ENCODE assay signal across 1 cellular context in genomic region chr4:94181815-94182214, GRCh38.
TF ChIP-seq lines count a peak whose summit lies in the region.

No MANE protein-coding gene starts in this region.

TF ChIP-seq in HEK293, 187 proteins besides CTCF, POLR2A, EP300 and RAD21 (continued from another document):
- TF ChIP-seq, protein P1, sequence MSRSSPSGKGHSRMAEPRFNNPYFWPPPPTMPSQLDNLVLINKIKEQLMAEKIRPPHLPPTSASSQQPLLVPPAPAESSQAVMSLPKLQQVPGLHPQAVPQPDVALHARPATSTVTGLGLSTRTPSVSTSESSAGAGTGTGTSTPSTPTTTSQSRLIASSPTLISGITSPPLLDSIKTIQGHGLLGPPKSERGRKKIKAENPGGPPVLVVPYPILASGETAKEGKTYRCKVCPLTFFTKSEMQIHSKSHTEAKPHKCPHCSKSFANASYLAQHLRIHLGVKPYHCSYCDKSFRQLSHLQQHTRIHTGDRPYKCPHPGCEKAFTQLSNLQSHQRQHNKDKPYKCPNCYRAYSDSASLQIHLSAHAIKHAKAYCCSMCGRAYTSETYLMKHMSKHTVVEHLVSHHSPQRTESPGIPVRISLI (tag by site-specific recombination; IDR thresholded peaks at IDR 0.05): no peak
- TF ChIP-seq ZNF843 (tag by site-specific recombination; IDR thresholded peaks at IDR 0.05): peak; percentile 67; the same call in 1 of the 2 replicates
- TF ChIP-seq OVOL3 (tag by site-specific recombination; IDR thresholded peaks at IDR 0.05): 0 out of 2 replicates have a peak, but pooled peaks have one; percentile 24
- TF ChIP-seq ZXDB (tag by site-specific recombination; IDR thresholded peaks at IDR 0.05): 0 out of 2 replicates have a peak, but pooled peaks have one; percentile 32
- no peak for TF ChIP-seq ZNF394 (tag by site-specific recombination; IDR thresholded peaks at IDR 0.05; ENCODE audit: borderline replicate concordance)
- TF ChIP-seq ZNF10 (tag by site-specific recombination; IDR thresholded peaks at IDR 0.05): peak; percentile 91
- TF ChIP-seq FEZF1 (tag by site-specific recombination; IDR thresholded peaks at IDR 0.05): peak; percentile 84
- TF ChIP-seq ZNF530 (tag by site-specific recombination; IDR thresholded peaks at IDR 0.05; ENCODE audit: low read depth): no peak
- TF ChIP-seq RBAK (tag by site-specific recombination; IDR thresholded peaks at IDR 0.05): no peak
- TF ChIP-seq KLF9 (tag by site-specific recombination; IDR thresholded peaks at IDR 0.05; ENCODE audit: low read depth): no peak
- no peak for TF ChIP-seq ZSCAN18 (tag by site-specific recombination; IDR thresholded peaks at IDR 0.05)
- TF ChIP-seq ZEB2 (tag by site-specific recombination; IDR thresholded peaks at IDR 0.05): 0 out of 2 replicates have a peak, but pooled peaks have one; percentile 25
- no peak for TF ChIP-seq ZNF416 (tag by site-specific recombination; IDR thresholded peaks at IDR 0.05)
- TF ChIP-seq BCL11A (tag by site-specific recombination; IDR thresholded peaks at IDR 0.05; ENCODE audit: low read depth): peak; percentile 65; the same call in 1 of the 2 replicates
- TF ChIP-seq ZBTB20 (tag by site-specific recombination; IDR thresholded peaks at IDR 0.05): no peak
- 0 out of 2 replicates have a peak, but pooled peaks have one; percentile 45 for TF ChIP-seq BCL11B (tag by site-specific recombination; IDR thresholded peaks at IDR 0.05; ENCODE audit: low read depth)
- peak; percentile 30; the same call in 1 of the 2 replicates for TF ChIP-seq PRDM6 (tag by site-specific recombination; IDR thresholded peaks at IDR 0.05)
- 0 out of 2 replicates have a peak, but pooled peaks have one; percentile 19 for TF ChIP-seq PRDM10 (tag by site-specific recombination; IDR thresholded peaks at IDR 0.05)
- TF ChIP-seq MZF1 (tag by site-specific recombination; IDR thresholded peaks at IDR 0.05; ENCODE audit: borderline replicate concordance): peak; percentile 80; the same call in 1 of the 2 replicates
- TF ChIP-seq ZNF266 (tag by site-specific recombination; IDR thresholded peaks at IDR 0.05; ENCODE audit: low read depth): no peak
- no peak for TF ChIP-seq ZNF600 (tag by site-specific recombination; IDR thresholded peaks at IDR 0.05)
- no peak for TF ChIP-seq ZNF48 (tag by site-specific recombination; IDR thresholded peaks at IDR 0.05)
TF ChIP-seq in HEK293: peak in this region for 13.
